ENCODE assay signal across 21 cellular contexts in the genomic region with DNA sequence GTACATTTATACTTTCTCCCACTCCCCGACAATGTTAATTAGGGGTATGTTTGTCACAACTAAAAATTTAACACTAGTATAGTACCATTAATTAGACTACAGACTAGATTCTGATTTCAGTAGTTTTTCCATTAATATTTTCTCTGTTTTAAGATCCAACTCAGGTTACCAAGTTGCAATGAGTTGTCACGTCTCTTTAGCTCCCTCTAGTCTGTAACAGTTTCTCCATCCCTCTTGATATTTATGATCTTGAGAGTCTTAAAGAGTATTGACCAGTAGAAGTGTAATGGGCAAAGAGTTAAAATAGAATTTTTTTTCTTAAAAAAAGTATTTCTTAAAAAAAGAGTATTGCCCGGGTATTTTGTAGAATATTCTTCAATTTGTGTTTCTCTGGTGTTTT.
DNase-seq lines count a peak whose midpoint lies in the region; ATAC-seq, FAIRE-seq and TF ChIP-seq lines count a peak whose summit lies in the region.
"Had no signal": no experiment of that assay in that cellular context is flagged by ENCODE, and none has a peak within 500 bp of the region (broad histone marks: within the 10 kb centered on the region; RNA-seq: fewer than 3 reads in every experiment).

No MANE protein-coding gene starts in this region.

- no peaks in the 10 kb centered on the region for H3K36me3 ChIP-seq in brain microvascular endothelial cell (replicated peaks)
- H3K36me3 ChIP-seq in body of pancreas (replicated peaks in 1 of 2; ENCODE audit: insufficient read depth in 1 of 2, low read depth in 2 of 2), result no peaks in the 10 kb centered on the region
- H3K36me3 ChIP-seq: thoracic aorta had no signal

- WGBS in body of pancreas, 2 donors, result 63 to 65% methylated on average over 3 of the region's 3 CpGs

- H3K9me3 ChIP-seq in body of pancreas, result peaks cover 0 to 4% (median 0%) of the 10 kb centered on the region in 3 donors
- H3K9me3 ChIP-seq: thoracic aorta had no signal

- no peak for ATAC-seq in body of pancreas
- no peak for ATAC-seq in HG03439 (IDR thresholded peaks at IDR 0.05; ENCODE audit: unreplicated experiment)
- ATAC-seq: CD8-positive, alpha-beta T cell; right cardiac atrium; T-cell had no signal

- in situ Hi-C loops in brain microvascular endothelial cell (cut with HindIII; ENCODE audit: low pct_ligation_motif_present, low sequenced_read_pairs), result no loop called here

- H3K27me3 ChIP-seq in brain microvascular endothelial cell (replicated peaks) (no peaks in the 10 kb centered on the region), body of pancreas (no peaks in the 10 kb centered on the region)

- intact Hi-C loops in body of pancreas (cut with DNase I), result no loop called here

- FAIRE-seq in D721Med (lab: Jason Lieb, UNC), result no peak

- no peak for DNase-seq in D721Med (ENCODE audit: insufficient read length, low spot score)
- peak; percentile 3 to 38 for DNase-seq in Kasumi-1 (lab: John Stamatoyannopoulos, UW)
- DNase-seq in brain microvascular endothelial cell, result no peak
- peak; percentile 6 for DNase-seq in medulla oblongata (ENCODE audit: extremely low spot score)
- no peak for DNase-seq in HuH-7 (ENCODE audit: low spot score)
- DNase-seq in DMS114 treated with DMSO at 0.1 percent for 48 hours (lab: John Stamatoyannopoulos, UW; ENCODE audit: unreplicated experiment), result no peak
- DNase-seq in body of pancreas, result no peak
- DNase-seq: activated CD4-positive, alpha-beta T cell treated with anti-CD3 and anti-CD28 coated beads, Interleukin-2, amount 50 U/mL, for 1 hour; activated gamma-delta T cell treated with Interleukin-2 at 50 U/mL for 16 hours; amniotic stem cell; CD8-positive, alpha-beta T cell; effector CD4-positive, alpha-beta T cell; MM.1S; NCI-H1930; NCI-H446; nucleus accumbens; right cardiac atrium; stimulated activated CD4-positive, alpha-beta T cell treated with anti-CD3 and anti-CD28 coated beads, Interleukin-15, amount 100 ng/mL, for 24 hours; T-cell had no signal

- H3K4me3 ChIP-seq in brain microvascular endothelial cell (ENCODE audit: low read depth, low read length) (no peak overlapping the region), body of pancreas (no peak overlapping the region)
- H3K4me3 ChIP-seq: thoracic aorta had no signal

- TF ChIP-seq POLR2A in body of pancreas (IDR thresholded peaks at IDR 0.05), result no peak

- H3K27ac ChIP-seq in brain microvascular endothelial cell (no peak overlapping the region), body of pancreas (no peak overlapping the region)
- H3K27ac ChIP-seq: thoracic aorta had no signal

- no peaks in the 10 kb centered on the region for H3K4me1 ChIP-seq in body of pancreas

- TF ChIP-seq CTCF in D721Med (IDR thresholded peaks at IDR 0.05; ENCODE audit: insufficient read depth, missing control alignments), result peak; percentile 14
- TF ChIP-seq CTCF in brain microvascular endothelial cell (IDR thresholded peaks at IDR 0.05; ENCODE audit: low read depth, low read length, missing control alignments), result peak; percentile 40
- TF ChIP-seq CTCF in body of pancreas (IDR thresholded peaks at IDR 0.05), result no peak

Comparison
In these comparisons a context has a peak if more than half of its experiments do, and no peak if none do; other contexts are left out.
1. DNase-seq: peak in Kasumi-1 (2 of 2) and medulla oblongata (single experiment); none in D721Med (single experiment), brain microvascular endothelial cell (single experiment), HuH-7 (single experiment), DMS114 treated with DMSO at 0.1 percent for 48 hours (single experiment) and body of pancreas (0 of 4).
2. CTCF ChIP-seq: peak in D721Med (single experiment) and brain microvascular endothelial cell (single experiment); none in body of pancreas (0 of 7).